ENCODE assay signal across 8 cellular contexts in the genomic region with DNA sequence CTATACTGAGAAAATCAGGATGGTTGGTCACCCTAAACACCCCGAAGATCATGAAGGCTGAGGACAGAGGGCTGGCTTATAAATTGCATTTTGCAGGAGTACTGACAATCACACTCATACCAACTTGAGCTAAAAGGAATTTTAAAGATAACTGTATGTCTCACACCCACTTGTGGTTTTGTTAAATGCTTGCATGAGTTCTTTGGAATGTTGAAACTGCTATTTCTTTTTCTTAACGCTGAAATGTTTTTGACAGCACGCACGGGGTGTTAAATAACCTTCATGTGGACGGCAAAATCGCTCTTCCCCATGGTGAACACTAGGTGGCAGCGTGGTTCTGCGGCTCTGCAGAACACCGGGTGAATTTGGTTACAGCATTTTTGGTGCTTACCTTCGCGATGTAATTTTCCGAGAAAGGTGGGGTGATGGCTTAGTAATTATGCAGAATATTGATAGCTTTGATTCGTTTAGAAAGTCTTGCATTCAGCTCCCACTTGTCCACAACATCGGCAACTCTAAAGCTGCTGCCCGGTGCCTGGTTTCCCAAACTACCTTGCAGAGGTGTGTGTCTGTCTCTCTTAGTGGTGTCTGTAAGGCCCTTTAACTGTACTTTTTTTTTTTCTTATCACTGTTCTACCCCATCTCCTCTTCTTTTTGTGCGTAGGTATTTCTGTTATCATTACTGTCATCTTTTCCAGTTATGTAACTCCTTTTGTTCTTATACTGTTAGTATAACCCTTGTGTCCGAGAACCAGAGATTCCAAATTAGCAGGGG. TPM values are rescaled to one million over a fixed set of nuclear protein-coding genes. Genes with fewer than 3 reads are reported as not detected.
DNase-seq lines count a peak whose midpoint lies in the region; ATAC-seq and TF ChIP-seq lines count a peak whose summit lies in the region.

No MANE protein-coding gene starts in this region.

- no peak overlapping the region for H3K18ac ChIP-seq in H9 (ENCODE audit: insufficient read length, low read depth, low read length)

- no peak overlapping the region for H3K27ac ChIP-seq in CD4-positive, alpha-beta memory T cell (ENCODE audit: low read depth, low read length)
- no peak overlapping the region for H3K27ac ChIP-seq in H9 (ENCODE audit: insufficient read length, low read depth, low read length)

- peak in 4 of 5 donors; percentile 52 to 55 (median 54) for DNase-seq in CD4-positive, alpha-beta memory T cell
- DNase-seq in H9 (peak; percentile 60), NCI-H2196 (lab: John Stamatoyannopoulos, UW; ENCODE audit: unreplicated experiment) (peak; percentile 56), WTC11 (ENCODE audit: low spot score) (peak; percentile 40), cerebellar cortex (ENCODE audit: low spot score) (peak; percentile 81), left colon (peak in 1 of 2 donors; percentile 35)
- peak; percentile 63 for DNase-seq in stimulated activated CD4-positive, alpha-beta T cell treated with anti-CD3 and anti-CD28 coated beads, Interleukin-4, amount 100 ng/mL, for 24 hours

- no peak overlapping the region for H3T11ph ChIP-seq in H9 (ENCODE audit: low read length)

- H3K4ac ChIP-seq in H9 (ENCODE audit: low read depth, low read length), result no peak overlapping the region

- H2BK12ac ChIP-seq in H9 (ENCODE audit: insufficient read length, low read depth, low read length), result no peak overlapping the region

- H3K56ac ChIP-seq in H9 (ENCODE audit: insufficient read length, low read depth, low read length), result no peak overlapping the region

- no peaks in the 10 kb centered on the region for H3K79me1 ChIP-seq in H9 (ENCODE audit: insufficient read depth, low read depth, low read length, poor library complexity, severe bottlenecking)

- no peaks in the 10 kb centered on the region for H3K23me2 ChIP-seq in H9 (ENCODE audit: insufficient read length, low read depth, low read length, poor library complexity, severe bottlenecking)

- intact Hi-C loops in CD4-positive, alpha-beta memory T cell (cut with micrococcal nuclease), result loop anchor here (5.0 to 10.0 kb wide), 2 partner anchors 239 to 651 kb away; a partner anchor contains a TSS
- intact Hi-C loops in left colon (cut with DNase I, micrococcal nuclease), result loop anchor here (5.0 to 10.0 kb wide), 2 partner anchors 321 to 329 kb away; a partner anchor contains a TSS

- no peak overlapping the region for H4K5ac ChIP-seq in H9 (ENCODE audit: insufficient read length, low read depth, low read length)

- no peak overlapping the region for H4K91ac ChIP-seq in H9 (ENCODE audit: insufficient read length, low read depth, low read length)

- H2AK5ac ChIP-seq in H9 (ENCODE audit: insufficient read length, low read length), result no peak overlapping the region

- no peaks in the 10 kb centered on the region for H3K4me1 ChIP-seq in CD4-positive, alpha-beta memory T cell (ENCODE audit: insufficient read depth, low read length)
- peaks cover 8% of the 10 kb centered on the region; the same call in 1 of the 2 replicates for H3K4me1 ChIP-seq in H9 (ENCODE audit: insufficient read depth, low read length)

- TF ChIP-seq CTCF in H9 (conservative IDR thresholded peaks at IDR 0.05) (peak; percentile 94), WTC11 (IDR thresholded peaks at IDR 0.05) (peak; percentile 86)

- H3K4me1 Mint-ChIP-seq in CD4-positive, alpha-beta memory T cell, result peaks cover 0 to 6% (median 1%) of the 10 kb centered on the region in 4 donors
- H3K4me1 Mint-ChIP-seq in H9, result peaks cover 26 to 32% of the 10 kb centered on the region in 2 experiments
- H3K4me1 Mint-ChIP-seq in WTC11, result peaks cover 33% of the 10 kb centered on the region

- H3K14ac ChIP-seq in H9 (ENCODE audit: insufficient read depth, low read length), result no peak overlapping the region

- no peaks in the 10 kb centered on the region for H3K9me3 ChIP-seq in CD4-positive, alpha-beta memory T cell (ENCODE audit: control insufficient read depth in 1 of 2, low read length in 2 of 2)
- H3K9me3 ChIP-seq in H9 (ENCODE audit: control insufficient read depth, low read depth, low read length), result no peaks in the 10 kb centered on the region

- ATAC-seq in WTC11, result peak; percentile 74
- peak; percentile 79 for ATAC-seq in left colon
- ATAC-seq in GM21526 (IDR thresholded peaks at IDR 0.05; ENCODE audit: low FRiP score, unreplicated experiment), result no peak

- no peak overlapping the region for H3K4me2 ChIP-seq in H9 (ENCODE audit: insufficient read depth, insufficient read length, low read length)

- POLR2A ChIA-PET in CD4-positive, alpha-beta memory T cell (lab: Charles Lee; ENCODE audit: partially characterized antibody), result no interaction called here
- POLR2A ChIA-PET in WTC11 (lab: Charles Lee), result no interaction called here

- H2BK5ac ChIP-seq in H9 (ENCODE audit: insufficient read length, low read length), result no peak overlapping the region

- no peak overlapping the region for H3K23ac ChIP-seq in H9 (ENCODE audit: insufficient read length, low read depth, low read length)

- H2BK15ac ChIP-seq in H9 (ENCODE audit: low read depth, low read length), result no peak overlapping the region

- no peak overlapping the region for H3K27ac Mint-ChIP-seq in CD4-positive, alpha-beta memory T cell
- H3K27ac Mint-ChIP-seq in H9 (no peak overlapping the region), WTC11 (no peak overlapping the region)

- no peak overlapping the region for H2BK20ac ChIP-seq in H9 (ENCODE audit: low read depth, low read length, poor library complexity, severe bottlenecking)

- no peak overlapping the region for H4K8ac ChIP-seq in H9 (replicated peaks; ENCODE audit: insufficient read length, low read depth, low read length)

- H3K27me3 Mint-ChIP-seq in CD4-positive, alpha-beta memory T cell, result peaks cover 8 to 17% of the 10 kb centered on the region in 2 donors
- peaks cover 6% of the 10 kb centered on the region for H3K27me3 Mint-ChIP-seq in H9 (ENCODE audit: low read depth)
- no peaks in the 10 kb centered on the region; the same call in 1 of the 2 replicates for H3K27me3 Mint-ChIP-seq in WTC11 (ENCODE audit: low read depth)

- no peaks in the 10 kb centered on the region for H3K79me2 ChIP-seq in H9 (ENCODE audit: insufficient read depth, low read length)

- H3K36me3 ChIP-seq in CD4-positive, alpha-beta memory T cell (ENCODE audit: insufficient read depth, low read length), result no peaks in the 10 kb centered on the region

- H3K9me3 Mint-ChIP-seq in CD4-positive, alpha-beta memory T cell, result no peaks in the 10 kb centered on the region
- H3K9me3 Mint-ChIP-seq in H9 (0 out of 5 replicates have a peak, but pooled peaks cover 0 to 4% of the 10 kb centered on the region in 2 experiments), WTC11 (peaks cover 6% of the 10 kb centered on the region)

- H3K27me3 ChIP-seq in CD4-positive, alpha-beta memory T cell (ENCODE audit: insufficient read depth, low read length), result peaks cover 3% of the 10 kb centered on the region
- no peaks in the 10 kb centered on the region for H3K27me3 ChIP-seq in H9 (ENCODE audit: insufficient read depth, low read length)

- H3K4me3 Mint-ChIP-seq in CD4-positive, alpha-beta memory T cell, result peak overlapping the region in 1 of 8 donors; percentile 25
- H3K4me3 Mint-ChIP-seq in H9, result no peak overlapping the region
- no peak overlapping the region for H3K4me3 Mint-ChIP-seq in WTC11

- no peak overlapping the region for H2BK120ac ChIP-seq in H9 (ENCODE audit: low read depth, low read length, poor library complexity, severe bottlenecking)

- no peak overlapping the region for H2AFZ ChIP-seq in H9 (ENCODE audit: low read length)

- CTCF ChIA-PET in CD4-positive, alpha-beta memory T cell (lab: Charles Lee; ENCODE audit: partially characterized antibody), result interaction anchor here (0.8 to 11.3 kb wide), 16 partner anchors 8 to 813 kb away, joined by 3 to 138 read pairs (median 5); a partner anchor contains a TSS
- CTCF ChIA-PET in WTC11 (lab: Charles Lee), result interaction anchor here (0.9 to 5.9 kb wide), 12 partner anchors 19 to 515 kb away, joined by 3 to 47 read pairs (median 5); a partner anchor contains a TSS

- WGBS in H9 (ENCODE audit: extremely low coverage, insufficient read length, low lambda C conversion rate), result no CpG with 5 or more reads among the region's 17 CpGs

- H3K9ac ChIP-seq in H9 (ENCODE audit: extremely low read depth, insufficient read length, low read length), result no peak overlapping the region

- H3K4me3 ChIP-seq in CD4-positive, alpha-beta memory T cell (ENCODE audit: low read length in 2 of 2), result no peak overlapping the region

- H3K36me3 Mint-ChIP-seq in CD4-positive, alpha-beta memory T cell, result no peaks in the 10 kb centered on the region
- H3K36me3 Mint-ChIP-seq in H9 (ENCODE audit: insufficient read depth in 1 of 3, low read depth in 3 of 3) (peaks cover 0 to 5% (median 2%) of the 10 kb centered on the region in 3 experiments; a peak in 3 of 7 replicates), WTC11 (no peaks in the 10 kb centered on the region)

- no peaks in the 10 kb centered on the region for H4K20me1 ChIP-seq in H9 (ENCODE audit: control insufficient read depth, insufficient read depth, insufficient read length)

TF ChIP-seq in WTC11, 78 proteins besides CTCF, POLR2A, EP300 and RAD21 (continues in another document):
- TF ChIP-seq, protein P1, sequence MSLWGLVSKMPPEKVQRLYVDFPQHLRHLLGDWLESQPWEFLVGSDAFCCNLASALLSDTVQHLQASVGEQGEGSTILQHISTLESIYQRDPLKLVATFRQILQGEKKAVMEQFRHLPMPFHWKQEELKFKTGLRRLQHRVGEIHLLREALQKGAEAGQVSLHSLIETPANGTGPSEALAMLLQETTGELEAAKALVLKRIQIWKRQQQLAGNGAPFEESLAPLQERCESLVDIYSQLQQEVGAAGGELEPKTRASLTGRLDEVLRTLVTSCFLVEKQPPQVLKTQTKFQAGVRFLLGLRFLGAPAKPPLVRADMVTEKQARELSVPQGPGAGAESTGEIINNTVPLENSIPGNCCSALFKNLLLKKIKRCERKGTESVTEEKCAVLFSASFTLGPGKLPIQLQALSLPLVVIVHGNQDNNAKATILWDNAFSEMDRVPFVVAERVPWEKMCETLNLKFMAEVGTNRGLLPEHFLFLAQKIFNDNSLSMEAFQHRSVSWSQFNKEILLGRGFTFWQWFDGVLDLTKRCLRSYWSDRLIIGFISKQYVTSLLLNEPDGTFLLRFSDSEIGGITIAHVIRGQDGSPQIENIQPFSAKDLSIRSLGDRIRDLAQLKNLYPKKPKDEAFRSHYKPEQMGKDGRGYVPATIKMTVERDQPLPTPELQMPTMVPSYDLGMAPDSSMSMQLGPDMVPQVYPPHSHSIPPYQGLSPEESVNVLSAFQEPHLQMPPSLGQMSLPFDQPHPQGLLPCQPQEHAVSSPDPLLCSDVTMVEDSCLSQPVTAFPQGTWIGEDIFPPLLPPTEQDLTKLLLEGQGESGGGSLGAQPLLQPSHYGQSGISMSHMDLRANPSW (CRISPR knock-in tag; conservative IDR thresholded peaks at IDR 0.05; ENCODE audit: low read depth), result no peak
- TF ChIP-seq KAT7 (CRISPR knock-in tag; IDR thresholded peaks at IDR 0.05; ENCODE audit: borderline replicate concordance), result no peak
- TF ChIP-seq PRRX2 (CRISPR knock-in tag; IDR thresholded peaks at IDR 0.05), result no peak

RNA-seq across cellular contexts. Expression of a gene that starts 51.7 kb away (rescaled TPM):
- total RNA-seq in CD4-positive, alpha-beta memory T cell, result not detected
- polyA plus RNA-seq in CD4-positive, alpha-beta memory T cell, result not detected
- total RNA-seq in H9 (2021), result 9.5 and 10.5 TPM in 2 replicates
- total RNA-seq in WTC11 (2021), result 5.0 to 7.0 TPM (median 5.7 TPM) in 3 replicates
- 1 to 10 TPM; 2.0 to 4.9 TPM for total RNA-seq in left colon
